In genomic region chr16:67872631-67873434, GRCh38 we compare ENCODE assay signal across 8 cellular contexts. TPM values are rescaled to one million over a fixed set of nuclear protein-coding genes. Genes with fewer than 3 reads are reported as not detected.
DNase-seq lines count a peak whose midpoint lies in the region; ATAC-seq, FAIRE-seq and TF ChIP-seq lines count a peak whose summit lies in the region.

EDC4 (plus strand) TSS chr16:67873052; CDS start chr16:67873262, 210 bp downstream.

- no peaks in the 10 kb centered on the region for H3K27me3 ChIP-seq in Caco-2 (replicated peaks; ENCODE audit: control insufficient read depth, insufficient read depth, low read length)
- H3K27me3 ChIP-seq in neuron (ENCODE audit: insufficient read depth, low read length), result no peaks in the 10 kb centered on the region

- H3K4me3 Mint-ChIP-seq in Caco-2 (ENCODE audit: unreplicated experiment), result peak within 1 kb of the TSS; percentile 90

- H3K27me3 Mint-ChIP-seq in Caco-2 (ENCODE audit: insufficient read depth, unreplicated experiment), result no peaks in the 10 kb centered on the region

- H3K27ac Mint-ChIP-seq in Caco-2 (ENCODE audit: unreplicated experiment), result peak within 1 kb of the TSS; percentile 87

- ATAC-seq in GM19463 (IDR thresholded peaks at IDR 0.05; ENCODE audit: unreplicated experiment), result peak; percentile 83

- no TSS peak for BruUV-seq in Caco-2 (replicated peaks; lab: Mats Ljungman, UMichigan)

- no peaks in the 10 kb centered on the region for H3K9me3 Mint-ChIP-seq in Caco-2 (ENCODE audit: unreplicated experiment)

- no peak for TF ChIP-seq CTCF in Caco-2 (IDR thresholded peaks at IDR 0.05; ENCODE audit: insufficient read depth in 1 of 2, low read depth in 1 of 2, low read length in 1 of 2, severe bottlenecking in 1 of 2, unreplicated experiment in 1 of 2)

- peaks cover 20% of the 10 kb centered on the region for H3K4me1 Mint-ChIP-seq in Caco-2 (ENCODE audit: low read depth, unreplicated experiment)

- peak; percentile 59 for FAIRE-seq in HTR-8/SVneo (lab: Jason Lieb, UNC)

- H3K4me1 ChIP-seq in Caco-2, result peaks cover 7% of the 10 kb centered on the region; the same call in 1 of the 2 replicates
- H3K4me1 ChIP-seq in neuron (ENCODE audit: insufficient read depth, low read length), result peaks cover 11% of the 10 kb centered on the region

- H3K4me3 ChIP-seq in Caco-2 (ENCODE audit: low read depth, low read length) (peak within 1 kb of the TSS; percentile 93), neuron (ENCODE audit: low read length) (peak within 1 kb of the TSS; percentile 75)

- peak within 1 kb of the TSS; percentile 71 for H2AFZ ChIP-seq in neuron (ENCODE audit: low read depth, low read length)

- H3K36me3 Mint-ChIP-seq in Caco-2 (ENCODE audit: insufficient read depth, unreplicated experiment), result peaks cover 77% of the 10 kb centered on the region

- intact Hi-C loops in Caco-2 (cut with micrococcal nuclease; ENCODE audit: unreplicated experiment), result loop anchor here (1.0 to 2.0 kb wide), 3 partner anchors 10 to 56 kb away; partner anchors contain the start of genes CENPT and NUTF2

- POLR2A ChIA-PET in Caco-2 (lab: Charles Lee), result interaction anchor here (0.7 to 1.0 kb wide), 2 partner anchors 28 to 150 kb away, joined by 3 to 4 read pairs; partner anchors contain the start of genes DDX28 and DUS2

- CTCF ChIA-PET in Caco-2 (lab: Charles Lee), result interaction anchor here (0.6 to 2.0 kb wide), 5 partner anchors 11 to 66 kb away, joined by 3 to 20 read pairs (median 4); partner anchors contain the start of genes NRN1L, RANBP10 and TSNAXIP1

- H3K9me3 ChIP-seq in Caco-2 (no peaks in the 10 kb centered on the region), neuron (ENCODE audit: low read length) (no peaks in the 10 kb centered on the region)

- peaks cover 20% of the 10 kb centered on the region for H3K36me3 ChIP-seq in Caco-2 (ENCODE audit: control insufficient read depth, insufficient read depth, low read length)
- H3K36me3 ChIP-seq in neuron (ENCODE audit: insufficient read depth, low read length), result peaks cover 50% of the 10 kb centered on the region

- DNase-seq in Caco-2 (peak; percentile 87 to 91), HTR-8/SVneo (ENCODE audit: insufficient read length, low spot score) (peak; percentile 86), SK-MEL-5 (ENCODE audit: low read depth, low spot score) (peak; percentile 63), foreskin melanocyte (peak; percentile 59), stromal cell of bone marrow (ENCODE audit: low read depth) (peak; percentile 59)
- DNase-seq in activated naive CD4-positive, alpha-beta T cell treated with Interleukin-2 at 50 U/mL for 16 hours, result peak; percentile 92

- in situ Hi-C loops in SK-MEL-5 (cut with HindIII; ENCODE audit: low pct_unique_long_range_greater_than_20kb, low sequenced_read_pairs), result no loop called here

RNA-seq across cellular contexts. Expression of gene EDC4, which starts in this region (rescaled TPM):
- total RNA-seq in Caco-2 (2022), result 124 and 139 TPM in 2 replicates
- total RNA-seq in SK-MEL-5 (2014; rRNA removed; shearing (Covaris generic)), result 22.8 and 26.3 TPM in 2 replicates
- 39.1 and 55.9 TPM in 2 replicates for polyA plus RNA-seq in SK-MEL-5 (2015; cell fraction: cytosol; rRNA removed)
- 190 and 193 TPM in 2 replicates for polyA plus RNA-seq in SK-MEL-5 (2015; cell fraction: nucleus; rRNA removed)

Comparison
In these comparisons a context has a peak if more than half of its experiments do, and no peak if none do; other contexts are left out.
1. Peak in every context shown above with its lines: DNase-seq, ATAC-seq and H3K4me3 ChIP-seq.